1 cellular context compared by ENCODE assay signal in genomic region chr6:42345696-42346416, GRCh38.
TF ChIP-seq lines count a peak whose summit lies in the region.

No MANE protein-coding gene starts in this region.

TF ChIP-seq in HepG2, 621 proteins besides CTCF, POLR2A, EP300 and RAD21 (continued from another document):
- TF ChIP-seq E2F5 (CRISPR knock-in tag; conservative IDR thresholded peaks at IDR 0.05), result no peak
- no peak for TF ChIP-seq ZNF558 (CRISPR knock-in tag; IDR thresholded peaks at IDR 0.05; ENCODE audit: borderline replicate concordance)
- TF ChIP-seq IRF9 (CRISPR knock-in tag; IDR thresholded peaks at IDR 0.05; ENCODE audit: borderline replicate concordance), result no peak
- no peak for TF ChIP-seq MAFF (IDR thresholded peaks at IDR 0.05; ENCODE audit: low read depth, low read length)
- TF ChIP-seq ZNF850 (CRISPR knock-in tag; conservative IDR thresholded peaks at IDR 0.05), result no peak
- no peak for TF ChIP-seq ZC3H13 (CRISPR knock-in tag; IDR thresholded peaks at IDR 0.05)
- TF ChIP-seq JUND (CRISPR knock-in tag; IDR thresholded peaks at IDR 0.05), result no peak
- TF ChIP-seq TP53 (CRISPR knock-in tag; conservative IDR thresholded peaks at IDR 0.05), result no peak
